In the genomic region with DNA sequence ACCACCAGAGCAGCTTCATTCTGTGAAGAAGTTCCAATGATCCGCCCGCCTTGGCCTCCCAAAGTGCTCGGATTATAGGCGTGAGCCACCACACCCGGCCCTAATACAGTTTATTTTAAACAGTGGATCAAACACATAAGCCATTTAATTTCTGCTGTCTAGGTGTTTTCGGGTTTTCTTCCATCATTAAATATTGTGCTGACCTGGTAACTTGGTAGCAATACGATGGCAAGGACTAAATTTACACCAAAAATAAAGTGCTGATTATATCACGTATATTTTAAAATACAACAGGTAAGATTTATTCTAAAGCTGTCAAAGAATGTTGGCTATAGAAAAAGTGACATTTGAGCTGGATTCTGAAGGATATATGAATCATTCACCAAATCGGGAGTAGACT, we compare ENCODE assay signal across 9 cellular contexts. TPM values are rescaled to one million over a fixed set of nuclear protein-coding genes. Genes with fewer than 3 reads are reported as not detected.
DNase-seq lines count a peak whose midpoint lies in the region; ATAC-seq and TF ChIP-seq lines count a peak whose summit lies in the region.
"Had no signal": no experiment of that assay in that cellular context is flagged by ENCODE, and none has a peak within 500 bp of the region (broad histone marks: within the 10 kb centered on the region; RNA-seq: fewer than 3 reads in every experiment).

No MANE protein-coding gene starts in this region.

- H3K27me3 ChIP-seq in kidney epithelial cell (ENCODE audit: control insufficient read depth, insufficient read depth, low read length) (no peaks in the 10 kb centered on the region), suprapubic skin (no peaks in the 10 kb centered on the region)

- CTCF ChIA-PET in activated CD4-positive, alpha-beta T cell treated with anti-CD3 and anti-CD28 coated beads, Interleukin-2, amount 10 ng/mL, durations not matched to agents 7 days and 5 days (lab: Charles Lee): interaction anchor here (1.8 to 2.6 kb wide), 5 partner anchors 15 to 80 kb away, joined by 5 to 34 read pairs (median 11); a partner anchor contains a TSS

- H3K27ac Mint-ChIP-seq in activated CD4-positive, alpha-beta T cell treated with anti-CD3 and anti-CD28 coated beads, Interleukin-2, amount 10 ng/mL, durations not matched to agents 7 days and 5 days: peak overlapping the region; percentile 64
- H3K27ac Mint-ChIP-seq in activated naive CD8-positive, alpha-beta T cell: no peak overlapping the region

- H3K4me3 ChIP-seq in kidney epithelial cell (ENCODE audit: low read depth, low read length) (peak overlapping the region; percentile 86), suprapubic skin (peak overlapping the region; percentile 82)

- no peak for TF ChIP-seq POLR2A in suprapubic skin (IDR thresholded peaks at IDR 0.05)

- peaks cover 12% of the 10 kb centered on the region for H3K36me3 Mint-ChIP-seq in activated CD4-positive, alpha-beta T cell treated with anti-CD3 and anti-CD28 coated beads, Interleukin-2, amount 10 ng/mL, durations not matched to agents 7 days and 5 days (ENCODE audit: low read depth)
- no peaks in the 10 kb centered on the region for H3K36me3 Mint-ChIP-seq in activated naive CD8-positive, alpha-beta T cell

- no peak for DNase-seq in activated CD4-positive, alpha-beta T cell treated with anti-CD3 and anti-CD28 coated beads, Interleukin-2, amount 10 ng/mL, durations not matched to agents 7 days and 5 days
- no peak for DNase-seq in activated CD4-positive, alpha-beta T cell treated with anti-CD3 and anti-CD28 coated beads, Interleukin-2, amount 50 U/mL, for 1 hour
- DNase-seq in kidney epithelial cell (ENCODE audit: low read depth) (no peak), suprapubic skin (ENCODE audit: low spot score in 2 of 2) (no peak), SK-N-DZ (ENCODE audit: low spot score) (no peak), NCI-H1092 (lab: John Stamatoyannopoulos, UW) (no peak)
- DNase-seq: NCI-H2029 had no signal

- no peak for TF ChIP-seq EP300 in suprapubic skin (IDR thresholded peaks at IDR 0.05)

- no peak overlapping the region for H3K27ac ChIP-seq in suprapubic skin

- 80% methylated on average over 9 of the region's 9 CpGs for WGBS in suprapubic skin

- H3K4me1 Mint-ChIP-seq in activated CD4-positive, alpha-beta T cell treated with anti-CD3 and anti-CD28 coated beads, Interleukin-2, amount 10 ng/mL, durations not matched to agents 7 days and 5 days: peaks cover 47% of the 10 kb centered on the region
- H3K4me1 Mint-ChIP-seq in activated naive CD8-positive, alpha-beta T cell (ENCODE audit: low read depth): peaks cover 51% of the 10 kb centered on the region

- peak overlapping the region; percentile 96 for H3K4me3 Mint-ChIP-seq in activated CD4-positive, alpha-beta T cell treated with anti-CD3 and anti-CD28 coated beads, Interleukin-2, amount 10 ng/mL, durations not matched to agents 7 days and 5 days
- peak overlapping the region; percentile 98 for H3K4me3 Mint-ChIP-seq in activated naive CD8-positive, alpha-beta T cell

- no peaks in the 10 kb centered on the region for H3K9me3 ChIP-seq in suprapubic skin

- no peak for ATAC-seq in GM21576 (IDR thresholded peaks at IDR 0.05; ENCODE audit: unreplicated experiment)

- H3K4me1 ChIP-seq in suprapubic skin: peaks cover 33% of the 10 kb centered on the region

- H3K36me3 ChIP-seq in kidney epithelial cell (ENCODE audit: control insufficient read depth, insufficient read depth, low read length): no peaks in the 10 kb centered on the region
- peaks cover 4% of the 10 kb centered on the region for H3K36me3 ChIP-seq in suprapubic skin

- H3K27me3 Mint-ChIP-seq in activated CD4-positive, alpha-beta T cell treated with anti-CD3 and anti-CD28 coated beads, Interleukin-2, amount 10 ng/mL, durations not matched to agents 7 days and 5 days: peaks cover 1% of the 10 kb centered on the region
- no peaks in the 10 kb centered on the region for H3K27me3 Mint-ChIP-seq in activated naive CD8-positive, alpha-beta T cell

- POLR2A ChIA-PET in activated CD4-positive, alpha-beta T cell treated with anti-CD3 and anti-CD28 coated beads, Interleukin-2, amount 10 ng/mL, durations not matched to agents 7 days and 5 days (lab: Charles Lee): no interaction called here

- TF ChIP-seq CTCF in kidney epithelial cell (IDR thresholded peaks at IDR 0.05; ENCODE audit: insufficient read depth, low read length, poor library complexity, severe bottlenecking): no peak
- TF ChIP-seq CTCF in suprapubic skin (IDR thresholded peaks at IDR 0.05): no peak

- H3K9me3 Mint-ChIP-seq in activated CD4-positive, alpha-beta T cell treated with anti-CD3 and anti-CD28 coated beads, Interleukin-2, amount 10 ng/mL, durations not matched to agents 7 days and 5 days: peaks cover 2% of the 10 kb centered on the region
- H3K9me3 Mint-ChIP-seq in activated naive CD8-positive, alpha-beta T cell (ENCODE audit: low read depth): no peaks in the 10 kb centered on the region

RNA-seq across cellular contexts. Expression of a gene that starts 1.3 kb away (rescaled TPM):
- total RNA-seq in activated CD4-positive, alpha-beta T cell treated with anti-CD3 and anti-CD28 coated beads, Interleukin-2, amount 10 ng/mL, durations not matched to agents 7 days and 5 days: 10 to 100 TPM; 63.1 to 72.2 TPM
- total RNA-seq in kidney epithelial cell: 25.9 and 39.2 TPM in 2 replicates
- total RNA-seq in suprapubic skin: 10 to 100 TPM; 34.7 to 46.3 (median 40.6) TPM
- 41.1 and 51.3 TPM in 2 replicates for polyA plus RNA-seq in SK-N-DZ (2014; cell fraction: cytosol; rRNA removed)
- polyA plus RNA-seq in SK-N-DZ (2014; cell fraction: nucleus; rRNA removed): 26.0 and 28.1 TPM in 2 replicates

RNA-seq across cellular contexts. Expression of a gene that starts 56.1 kb away (rescaled TPM):
- total RNA-seq in activated CD4-positive, alpha-beta T cell treated with anti-CD3 and anti-CD28 coated beads, Interleukin-2, amount 10 ng/mL, durations not matched to agents 7 days and 5 days: 10 to 100 TPM; 10.1 to 12.0 TPM
- 8.7 and 17.5 TPM in 2 replicates for total RNA-seq in kidney epithelial cell
- 1 to 10 TPM; 5.6 to 10.0 (median 9.1) TPM for total RNA-seq in suprapubic skin
- polyA plus RNA-seq in SK-N-DZ (2014; cell fraction: cytosol; rRNA removed): 65.3 and 69.4 TPM in 2 replicates
- 15.6 and 17.0 TPM in 2 replicates for polyA plus RNA-seq in SK-N-DZ (2014; cell fraction: nucleus; rRNA removed)
